36 cellular contexts compared by ENCODE assay signal in genomic region chr16:54597222-54597621, GRCh38.
"Had no signal": no experiment of that assay in that cellular context is flagged by ENCODE, and none has a peak within 500 bp of the region (broad histone marks: within the 10 kb centered on the region; RNA-seq: fewer than 3 reads in every experiment).

No MANE protein-coding gene starts in this region.

- H3K27ac ChIP-seq: body of pancreas, brain microvascular endothelial cell, breast epithelium, cardiac muscle cell, VCaP had no signal

- H3K36me3 ChIP-seq: brain microvascular endothelial cell, breast epithelium, cardiac muscle cell had no signal

- H3K27ac Mint-ChIP-seq: activated B cell treated with CpG ODN at 0.5 μM for 24 hours; activated CD4-positive, alpha-beta memory T cell treated with anti-CD3 and anti-CD28 coated beads, Interleukin-2, amount 10 ng/mL, durations not matched to agents 7 days and 5 days; activated CD4-positive, alpha-beta T cell treated with anti-CD3 and anti-CD28 coated beads for 36 hours; activated CD4-positive, alpha-beta T cell treated with anti-CD3 and anti-CD28 coated beads, Interleukin-2, amount 10 ng/mL, durations not matched to agents 7 days and 5 days; activated CD8-positive, alpha-beta memory T cell treated with anti-CD3 and anti-CD28 coated beads, Interleukin-2, amount 10 ng/mL, durations not matched to agents 7 days and 5 days; activated CD8-positive, alpha-beta T cell treated with anti-CD3 and anti-CD28 coated beads, Interleukin-2, amount 10 ng/mL, durations not matched to agents 7 days and 5 days; activated naive CD4-positive, alpha-beta T cell treated with anti-CD3 and anti-CD28 coated beads, Interleukin-2, amount 10 ng/mL, durations not matched to agents 7 days and 5 days; activated naive CD4-positive, alpha-beta T cell treated with anti-CD3 and anti-CD28 coated beads, Interleukin-2, amount 50 U/mL, for 24 hours; activated naive CD8-positive, alpha-beta T cell; activated naive CD8-positive, alpha-beta T cell treated with anti-CD3 and anti-CD28 coated beads, Interleukin-2, amount 10 ng/mL, durations not matched to agents 7 days and 5 days; activated naive CD8-positive, alpha-beta T cell treated with anti-CD3 and anti-CD28 coated beads, Interleukin-2, amount 50 U/mL, for 24 hours; activated T-cell treated with anti-CD3 and anti-CD28 coated beads, Interleukin-2, amount 50 U/mL, for 24 hours; activated T-helper 2 cell treated with anti-CD3 and anti-CD28 coated beads, Interferon-gamma antibody, Interleukin-2, Interleukin-4, amounts not matched to agents 10 μg/mL and 5 μg/mL and 100 μg/mL, durations not matched to agents 14 hours and 24 hours and 36 hours; T-helper 1 cell treated with Interleukin-12 subunit alpha and Interleukin-12 subunit beta and Interleukin-4 antibody, amounts not matched to agents 30 μg/mL and 1 μg/mL, for 36 hours; T-helper 2 cell treated with Interferon-gamma antibody and Interleukin-4, amounts not matched to agents 5 μg/mL and 100 μg/mL, for 36 hours had no signal

- H3K27me3 ChIP-seq: body of pancreas, breast epithelium, cardiac muscle cell had no signal

- ATAC-seq: activated CD4-positive, alpha-beta T cell treated with anti-CD3 and anti-CD28 coated beads for 36 hours; activated CD4-positive, CD25-positive, alpha-beta regulatory T cell treated with anti-CD3 and anti-CD28 coated beads, Interleukin-2, amount 50 U/mL, for 24 hours; activated CD8-positive, alpha-beta memory T cell treated with anti-CD3 and anti-CD28 coated beads, Interleukin-2, amount 10 ng/mL, durations not matched to agents 7 days and 5 days; activated CD8-positive, alpha-beta T cell treated with anti-CD3 and anti-CD28 coated beads, Interleukin-2, amount 10 ng/mL, durations not matched to agents 7 days and 5 days; activated naive CD8-positive, alpha-beta T cell treated with anti-CD3 and anti-CD28 coated beads, Interleukin-2, amount 50 U/mL, for 24 hours; body of pancreas had no signal

- DNase-seq: activated B cell treated with CpG ODN at 0.5 μM for 24 hours; activated CD4-positive, alpha-beta memory T cell treated with anti-CD3 and anti-CD28 coated beads, Interleukin-2, amount 10 ng/mL, durations not matched to agents 7 days and 5 days; activated CD4-positive, alpha-beta T cell treated with anti-CD3 and anti-CD28 coated beads for 1 hour; activated CD4-positive, alpha-beta T cell treated with anti-CD3 and anti-CD28 coated beads for 36 hours; activated CD4-positive, alpha-beta T cell treated with anti-CD3 and anti-CD28 coated beads for 48 hours; activated CD4-positive, alpha-beta T cell treated with anti-CD3 and anti-CD28 coated beads, Interleukin-2, amount 10 ng/mL, durations not matched to agents 7 days and 5 days; activated CD4-positive, alpha-beta T cell treated with anti-CD3 and anti-CD28 coated beads, Interleukin-2, amount 50 U/mL, for 48 hours; activated CD8-positive, alpha-beta memory T cell treated with anti-CD3 and anti-CD28 coated beads for 24 hours; activated CD8-positive, alpha-beta memory T cell treated with anti-CD3 and anti-CD28 coated beads, Interleukin-2, amount 10 ng/mL, durations not matched to agents 7 days and 5 days; activated CD8-positive, alpha-beta memory T cell treated with anti-CD3 and anti-CD28 coated beads, Interleukin-2, amount 50 U/mL, for 48 hours; activated CD8-positive, alpha-beta T cell treated with anti-CD3 and anti-CD28 coated beads, Interleukin-2, amount 10 ng/mL, durations not matched to agents 7 days and 5 days; activated effector memory CD4-positive, alpha-beta T cell treated with Interleukin-2 at 50 U/mL for 16 hours; activated gamma-delta T cell; activated naive CD4-positive, alpha-beta T cell treated with anti-CD3 and anti-CD28 coated beads, Interleukin-2, amount 10 ng/mL, durations not matched to agents 7 days and 5 days; activated naive CD4-positive, alpha-beta T cell treated with Interleukin-2 at 50 U/mL for 16 hours; activated naive CD8-positive, alpha-beta T cell treated with anti-CD3 and anti-CD28 coated beads, Interleukin-2, amount 10 ng/mL, durations not matched to agents 7 days and 5 days; activated naive CD8-positive, alpha-beta T cell treated with anti-CD3 and anti-CD28 coated beads, Interleukin-2, amount 50 U/mL, for 24 hours; activated T-cell treated with anti-CD3 and anti-CD28 coated beads, Interleukin-2, amount 50 U/mL, for 24 hours; activated T-cell treated with anti-CD3 and anti-CD28 coated beads, Interleukin-2, amount 50 U/mL, for 48 hours; body of pancreas; brain microvascular endothelial cell; caudate nucleus; SW 1271; T-helper 1 cell; T-helper 2 cell; T-helper 9 cell had no signal

- H3K4me3 ChIP-seq: body of pancreas, breast epithelium, cardiac muscle cell had no signal

- H3K4me1 ChIP-seq: body of pancreas, breast epithelium had no signal

- H3K4me3 Mint-ChIP-seq: activated B cell treated with CpG ODN at 0.5 μM for 24 hours; activated CD4-positive, alpha-beta memory T cell treated with anti-CD3 and anti-CD28 coated beads, Interleukin-2, amount 10 ng/mL, durations not matched to agents 7 days and 5 days; activated CD4-positive, alpha-beta T cell treated with anti-CD3 and anti-CD28 coated beads for 36 hours; activated CD4-positive, alpha-beta T cell treated with anti-CD3 and anti-CD28 coated beads, Interleukin-2, amount 10 ng/mL, durations not matched to agents 7 days and 5 days; activated CD8-positive, alpha-beta memory T cell treated with anti-CD3 and anti-CD28 coated beads, Interleukin-2, amount 10 ng/mL, durations not matched to agents 7 days and 5 days; activated CD8-positive, alpha-beta T cell treated with anti-CD3 and anti-CD28 coated beads, Interleukin-2, amount 10 ng/mL, durations not matched to agents 7 days and 5 days; activated naive CD4-positive, alpha-beta T cell treated with anti-CD3 and anti-CD28 coated beads, Interleukin-2, amount 10 ng/mL, durations not matched to agents 7 days and 5 days; activated naive CD4-positive, alpha-beta T cell treated with anti-CD3 and anti-CD28 coated beads, Interleukin-2, amount 50 U/mL, for 24 hours; activated naive CD8-positive, alpha-beta T cell; activated naive CD8-positive, alpha-beta T cell treated with anti-CD3 and anti-CD28 coated beads, Interleukin-2, amount 10 ng/mL, durations not matched to agents 7 days and 5 days; activated naive CD8-positive, alpha-beta T cell treated with anti-CD3 and anti-CD28 coated beads, Interleukin-2, amount 50 U/mL, for 24 hours; activated T-cell treated with anti-CD3 and anti-CD28 coated beads, Interleukin-2, amount 50 U/mL, for 24 hours; central memory CD8-positive, alpha-beta T cell; T-helper 1 cell treated with Interleukin-12 subunit alpha and Interleukin-12 subunit beta and Interleukin-4 antibody, amounts not matched to agents 30 μg/mL and 1 μg/mL, for 36 hours; T-helper 2 cell treated with Interferon-gamma antibody and Interleukin-4, amounts not matched to agents 5 μg/mL and 100 μg/mL, for 36 hours had no signal

- H3K9me3 ChIP-seq: body of pancreas had no signal

- H3K4me1 Mint-ChIP-seq: activated B cell treated with CpG ODN at 0.5 μM for 24 hours; activated CD4-positive, alpha-beta memory T cell treated with anti-CD3 and anti-CD28 coated beads, Interleukin-2, amount 10 ng/mL, durations not matched to agents 7 days and 5 days; activated CD4-positive, alpha-beta T cell treated with anti-CD3 and anti-CD28 coated beads for 36 hours; activated CD4-positive, alpha-beta T cell treated with anti-CD3 and anti-CD28 coated beads, Interleukin-2, amount 10 ng/mL, durations not matched to agents 7 days and 5 days; activated CD8-positive, alpha-beta memory T cell treated with anti-CD3 and anti-CD28 coated beads, Interleukin-2, amount 10 ng/mL, durations not matched to agents 7 days and 5 days; activated naive CD4-positive, alpha-beta T cell treated with anti-CD3 and anti-CD28 coated beads, Interleukin-2, amount 10 ng/mL, durations not matched to agents 7 days and 5 days; activated naive CD4-positive, alpha-beta T cell treated with anti-CD3 and anti-CD28 coated beads, Interleukin-2, amount 50 U/mL, for 24 hours; activated naive CD8-positive, alpha-beta T cell treated with anti-CD3 and anti-CD28 coated beads, Interleukin-2, amount 10 ng/mL, durations not matched to agents 7 days and 5 days; activated naive CD8-positive, alpha-beta T cell treated with anti-CD3 and anti-CD28 coated beads, Interleukin-2, amount 50 U/mL, for 24 hours; central memory CD8-positive, alpha-beta T cell had no signal

- H3K9me3 Mint-ChIP-seq: activated CD4-positive, alpha-beta memory T cell treated with anti-CD3 and anti-CD28 coated beads, Interleukin-2, amount 10 ng/mL, durations not matched to agents 7 days and 5 days; activated naive CD4-positive, alpha-beta T cell treated with anti-CD3 and anti-CD28 coated beads, Interleukin-2, amount 10 ng/mL, durations not matched to agents 7 days and 5 days; activated T-cell treated with anti-CD3 and anti-CD28 coated beads, Interleukin-2, amount 50 U/mL, for 24 hours; T-helper 2 cell treated with Interferon-gamma antibody and Interleukin-4, amounts not matched to agents 5 μg/mL and 100 μg/mL, for 36 hours had no signal

- H3K36me3 Mint-ChIP-seq: activated CD8-positive, alpha-beta memory T cell treated with anti-CD3 and anti-CD28 coated beads, Interleukin-2, amount 10 ng/mL, durations not matched to agents 7 days and 5 days; activated naive CD4-positive, alpha-beta T cell treated with anti-CD3 and anti-CD28 coated beads, Interleukin-2, amount 10 ng/mL, durations not matched to agents 7 days and 5 days; activated naive CD4-positive, alpha-beta T cell treated with anti-CD3 and anti-CD28 coated beads, Interleukin-2, amount 50 U/mL, for 24 hours; activated naive CD8-positive, alpha-beta T cell treated with anti-CD3 and anti-CD28 coated beads, Interleukin-2, amount 10 ng/mL, durations not matched to agents 7 days and 5 days had no signal
